Comparison of ENCODE assay signal across 7 cellular contexts in genomic region chr17:75517277-75517865, GRCh38. TPM values are rescaled to one million over a fixed set of nuclear protein-coding genes. Genes with fewer than 3 reads are reported as not detected.
A peak's percentile ranks its signal among the peaks of the same experiment; 100 is the strongest.
DNase-seq lines count a peak whose midpoint lies in the region; ATAC-seq and TF ChIP-seq lines count a peak whose summit lies in the region.

No MANE protein-coding gene starts in this region.

- BruUV-seq in HCT116 (replicated peaks; lab: Mats Ljungman, UMichigan), result TSS peak; percentile 57

- peaks cover 16 to 46% of the 10 kb centered on the region in 2 experiments for H3K36me3 ChIP-seq in HCT116 (ENCODE audit: control insufficient read depth in 1 of 2, insufficient read depth in 2 of 2, low read length in 2 of 2)

- CTCF ChIA-PET in HCT116 (lab: Charles Lee), result interaction anchor here (0.6 to 2.6 kb wide), 9 partner anchors 10 to 231 kb away, joined by 4 to 20 read pairs (median 5); partner anchors contain the start of genes SMIM5 and TMEM94

- H3K4me1 ChIP-seq in HCT116 (ENCODE audit: control insufficient read depth in 1 of 2, insufficient read depth in 2 of 2, low read length in 2 of 2), result peaks cover 15 to 50% of the 10 kb centered on the region in 2 experiments

- POLR2A ChIA-PET in HCT116 (lab: Charles Lee), result interaction anchor here (1.8 kb wide), 1 partner anchor 9 kb away, joined by 7 read pairs; no protein-coding TSS in a partner anchor

- ATAC-seq in HCT116 (peak; percentile 26), HG03039 (IDR thresholded peaks at IDR 0.05; ENCODE audit: unreplicated experiment) (no peak)
- ATAC-seq in effector memory CD8-positive, alpha-beta T cell (replicated peaks), result no peak

- peak overlapping the region; percentile 95 for H3K4me2 ChIP-seq in HCT116 (ENCODE audit: low read length)

- peak; percentile 21; the same call in 1 of the 2 replicates for TF ChIP-seq RAD21 in HCT116 (IDR thresholded peaks at IDR 0.05; ENCODE audit: low read depth)

- no peak overlapping the region for H2AFZ ChIP-seq in HCT116 (ENCODE audit: low read depth, low read length, poor library complexity, severe bottlenecking)

- H3K36me3 Mint-ChIP-seq in effector memory CD8-positive, alpha-beta T cell (ENCODE audit: insufficient read depth), result peaks cover 54% of the 10 kb centered on the region
- H3K36me3 Mint-ChIP-seq in neural crest cell (ENCODE audit: low read depth), result peaks cover 3% of the 10 kb centered on the region

- H3K27ac ChIP-seq in HCT116 (ENCODE audit: low read depth, low read length), result peak overlapping the region; percentile 86

- H3K27ac Mint-ChIP-seq in effector memory CD8-positive, alpha-beta T cell, result peak overlapping the region; percentile 69 to 98
- H3K27ac Mint-ChIP-seq in neural crest cell (ENCODE audit: unreplicated experiment), result no peak overlapping the region

- H3K9me3 Mint-ChIP-seq in effector memory CD8-positive, alpha-beta T cell, result no peaks in the 10 kb centered on the region
- no peaks in the 10 kb centered on the region for H3K9me3 Mint-ChIP-seq in neural crest cell

- peak overlapping the region; percentile 83 to 91 for H3K4me3 ChIP-seq in HCT116 (replicated peaks in 1 of 2; ENCODE audit: low read depth in 1 of 2, low read length in 2 of 2)

- H3K27me3 Mint-ChIP-seq in effector memory CD8-positive, alpha-beta T cell, result no peaks in the 10 kb centered on the region
- no peaks in the 10 kb centered on the region for H3K27me3 Mint-ChIP-seq in neural crest cell (ENCODE audit: low read depth)

- peaks cover 56% of the 10 kb centered on the region for H3K79me2 ChIP-seq in HCT116 (ENCODE audit: insufficient read depth, low read length)

- TF ChIP-seq POLR2A in HCT116 (IDR thresholded peaks at IDR 0.05; ENCODE audit: borderline replicate concordance, extremely low read depth, insufficient read depth, insufficient read length), result no peak

- H3K9ac ChIP-seq in HCT116 (ENCODE audit: low read length), result peak overlapping the region; percentile 84

- RAD21 ChIA-PET in HCT116 (lab: Charles Lee; ENCODE audit: low non-redundant PET in 1 of 2, low total read pairs in 2 of 2, uncharacterized antibody in 2 of 2, unreplicated experiment in 2 of 2), result interaction anchor here (1.3 to 1.5 kb wide), 2 partner anchors 9 to 32 kb away, joined by 3 to 10 read pairs; no protein-coding TSS in a partner anchor

- intact Hi-C loops in HCT116 (cut with micrococcal nuclease), result loop anchor here (1.0 to 10.0 kb wide), 6 partner anchors 8 to 245 kb away; partner anchors contain the start of genes LLGL2, MIF4GD and SMIM5

- H3K4me1 Mint-ChIP-seq in effector memory CD8-positive, alpha-beta T cell (ENCODE audit: low read depth in 2 of 2), result peaks cover 18 to 20% of the 10 kb centered on the region in 2 donors
- peaks cover 30% of the 10 kb centered on the region for H3K4me1 Mint-ChIP-seq in neural crest cell

- H4K20me1 ChIP-seq in HCT116 (ENCODE audit: insufficient read depth), result no peaks in the 10 kb centered on the region; the same call in 1 of the 2 replicates

- no peaks in the 10 kb centered on the region for H3K9me2 ChIP-seq in HCT116 (ENCODE audit: insufficient read depth)

- H3K27me3 ChIP-seq in HCT116 (ENCODE audit: insufficient read depth, low read length), result no peaks in the 10 kb centered on the region

- DNase-seq in HCT116 (ENCODE audit: low read depth, low spot score) (peak; percentile 35), SW480 (ENCODE audit: low spot score) (peak; percentile 44), neural crest cell (ENCODE audit: low read depth, low spot score) (no peak), cerebellar nuclear complex (lab: John Stamatoyannopoulos, UW) (no peak), NAMALWA (ENCODE audit: low spot score) (no peak)
- peak in 1 of 3 experiments; percentile 18 for DNase-seq in effector memory CD8-positive, alpha-beta T cell

- H3K9me3 ChIP-seq in HCT116 (ENCODE audit: control insufficient read depth in 1 of 2, insufficient read depth in 1 of 2, low read depth in 1 of 2, low read length in 2 of 2), result no peaks in the 10 kb centered on the region

- H3K4me3 Mint-ChIP-seq in effector memory CD8-positive, alpha-beta T cell, result peak overlapping the region; percentile 80 to 86
- peak overlapping the region; percentile 90 for H3K4me3 Mint-ChIP-seq in neural crest cell

- TF ChIP-seq CTCF in HCT116 (IDR thresholded peaks at IDR 0.05 in 2 of 3, conservative IDR thresholded peaks at IDR 0.05 in 1 of 3; ENCODE audit: borderline replicate concordance in 1 of 3, insufficient read depth in 1 of 3, low read depth in 2 of 3, low read length in 2 of 3) (peak; percentile 16 to 60 (median 58); a peak in 4 of 6 replicates), neural crest cell (conservative IDR thresholded peaks at IDR 0.05) (no peak)

TF ChIP-seq in HCT116, 20 proteins besides CTCF, POLR2A, EP300 and RAD21:
- TF ChIP-seq FOSL1 (IDR thresholded peaks at IDR 0.05; ENCODE audit: low read depth) (no peak), CEBPB (IDR thresholded peaks at IDR 0.05; ENCODE audit: low read depth) (no peak), EZH2 (IDR thresholded peaks at IDR 0.05) (no peak), SP1 (IDR thresholded peaks at IDR 0.05; ENCODE audit: low read depth) (no peak), POLR2AphosphoS5 (IDR thresholded peaks at IDR 0.05; ENCODE audit: low read depth, low read length) (peak; percentile 27; the same call in 1 of the 2 replicates), SIN3A (IDR thresholded peaks at IDR 0.05; ENCODE audit: low read depth) (peak; percentile 44; the same call in 1 of the 2 replicates), SRF (IDR thresholded peaks at IDR 0.05; ENCODE audit: low read depth) (no peak), MAX (IDR thresholded peaks at IDR 0.05) (peak; percentile 95), ATF3 (IDR thresholded peaks at IDR 0.05) (no peak), YY1 (IDR thresholded peaks at IDR 0.05; ENCODE audit: extremely low read depth, insufficient replicate concordance, low read depth, low read length) (no peak), REST (IDR thresholded peaks at IDR 0.05; ENCODE audit: low read depth) (no peak), ZNF274 (IDR thresholded peaks at IDR 0.05; ENCODE audit: low read depth, low read length) (no peak), CBX3 (IDR thresholded peaks at IDR 0.05; ENCODE audit: low read depth) (no peak), ZFX (IDR thresholded peaks at IDR 0.05) (no peak)

RNA-seq across cellular contexts. Expression of gene TSEN54, which starts 1.0 kb away (rescaled TPM):
- total RNA-seq in HCT116 (2021; ENCODE audit: unreplicated experiment) (87.3 TPM), neural crest cell (48.1 and 49.0 TPM in 2 replicates)
- 80.0 and 86.5 TPM in 2 replicates for polyA plus RNA-seq in HCT116 (2012)

RNA-seq across cellular contexts. Expression of gene CASKIN2, which starts 2.0 kb away (rescaled TPM):
- 38.4 TPM for total RNA-seq in HCT116 (2021; ENCODE audit: unreplicated experiment)
- polyA plus RNA-seq in HCT116 (2012), result 14.5 and 16.3 TPM in 2 replicates
- 42.3 and 44.5 TPM in 2 replicates for total RNA-seq in neural crest cell

RNA-seq across cellular contexts. Expression of gene LLGL2, which starts 8.1 kb away (rescaled TPM):
- 209 TPM for total RNA-seq in HCT116 (2021; ENCODE audit: unreplicated experiment)
- polyA plus RNA-seq in HCT116 (2012), result 177 and 183 TPM in 2 replicates
- total RNA-seq in neural crest cell, result 3.4 and 4.3 TPM in 2 replicates

Comparison
In these comparisons a context has a peak if more than half of its experiments do, and no peak if none do; other contexts are left out.
1. DNase-seq: peak in HCT116 (single experiment) and SW480 (single experiment); none in neural crest cell (single experiment), cerebellar nuclear complex (0 of 2) and NAMALWA (single experiment).
2. RNA of gene LLGL2, which starts 8.1 kb away (total RNA-seq): 209 TPM in HCT116 (single experiment); 3.4 to 4.3 TPM in neural crest cell; every median in the first group is over 10 times any median in the second.